Comparison of ENCODE assay signal across 33 cellular contexts in genomic region chr6:29619578-29619977, GRCh38. TPM values are rescaled to one million over a fixed set of nuclear protein-coding genes. Genes with fewer than 3 reads are reported as not detected.
"Had no signal": no experiment of that assay in that cellular context is flagged by ENCODE, and none has a peak within 500 bp of the region (broad histone marks: within the 10 kb centered on the region; RNA-seq: fewer than 3 reads in every experiment).

No MANE protein-coding gene starts in this region.

- H3K9me3 Mint-ChIP-seq: activated naive CD4-positive, alpha-beta T cell treated with anti-CD3 and anti-CD28 coated beads for 36 hours; activated naive CD8-positive, alpha-beta T cell treated with anti-CD3 and anti-CD28 coated beads for 36 hours; nephron had no signal

- H3K27me3 Mint-ChIP-seq: activated naive CD8-positive, alpha-beta T cell treated with anti-CD3 and anti-CD28 coated beads for 36 hours had no signal

- H3K36me3 ChIP-seq: ovary, prostate gland had no signal

- H3K4me1 Mint-ChIP-seq: activated naive CD8-positive, alpha-beta T cell treated with anti-CD3 and anti-CD28 coated beads for 36 hours had no signal

- FAIRE-seq: astrocyte, TTC549 had no signal

- ATAC-seq: activated CD4-positive, CD25-positive, alpha-beta regulatory T cell treated with anti-CD3 and anti-CD28 coated beads, Interleukin-2, amount 50 U/mL, for 24 hours; gastroesophageal sphincter; left ventricle myocardium superior had no signal

- DNase-seq: activated CD4-positive, alpha-beta T cell treated with anti-CD3 and anti-CD28 coated beads for 48 hours; activated CD4-positive, alpha-beta T cell treated with anti-CD3 and anti-CD28 coated beads, Interleukin-2, amount 50 U/mL, for 48 hours; activated CD8-positive, alpha-beta memory T cell treated with anti-CD3 and anti-CD28 coated beads for 24 hours; activated effector memory CD4-positive, alpha-beta T cell treated with anti-CD3 and anti-CD28 coated beads, Interleukin-2, amount 50 U/mL, for 16 hours; activated naive CD4-positive, alpha-beta T cell treated with anti-CD3 and anti-CD28 coated beads for 36 hours; activated naive CD8-positive, alpha-beta T cell treated with anti-CD3 and anti-CD28 coated beads for 36 hours; brain microvascular endothelial cell; caudate nucleus; cortex of kidney; islet precursor cell; left ventricle myocardium superior; ovary; retina; stimulated activated CD4-positive, alpha-beta T cell treated with anti-CD3 and anti-CD28 coated beads, Interleukin-15, amount 100 ng/mL, for 24 hours; stimulated activated CD4-positive, alpha-beta T cell treated with anti-CD3 and anti-CD28 coated beads, Interleukin-2, amount 100 ng/mL, for 24 hours; stimulated activated naive CD4-positive, alpha-beta T cell; T-helper 9 cell; tibial artery had no signal

- H3K9me3 ChIP-seq: gastroesophageal sphincter, ovary, prostate gland, suprapubic skin, tibial artery had no signal

- H3K4me3 Mint-ChIP-seq: activated naive CD4-positive, alpha-beta T cell treated with anti-CD3 and anti-CD28 coated beads for 36 hours; activated naive CD8-positive, alpha-beta T cell treated with anti-CD3 and anti-CD28 coated beads for 36 hours; nephron had no signal

- H3K4me3 ChIP-seq: gastroesophageal sphincter, hepatocyte, ovary, prostate gland, suprapubic skin, tibial artery had no signal

- H3K27ac Mint-ChIP-seq: activated naive CD4-positive, alpha-beta T cell treated with anti-CD3 and anti-CD28 coated beads for 36 hours; activated naive CD8-positive, alpha-beta T cell treated with anti-CD3 and anti-CD28 coated beads for 36 hours; nephron had no signal

- H3K27me3 ChIP-seq: brain microvascular endothelial cell, gastroesophageal sphincter, hepatocyte, ovary, suprapubic skin, tibial artery had no signal

- H3K4me1 ChIP-seq: gastroesophageal sphincter, prostate gland, suprapubic skin, tibial artery had no signal

- H3K36me3 Mint-ChIP-seq: activated naive CD8-positive, alpha-beta T cell treated with anti-CD3 and anti-CD28 coated beads for 36 hours had no signal

- H3K27ac ChIP-seq: brain microvascular endothelial cell, gastroesophageal sphincter, hepatocyte, ovary, prostate gland, suprapubic skin, tibial artery, VCaP had no signal

RNA-seq across cellular contexts. Expression of gene OR2H2, which starts 34.7 kb away (rescaled TPM):
- total RNA-seq: activated naive CD4-positive, alpha-beta T cell treated with anti-CD3 and anti-CD28 coated beads for 36 hours; activated naive CD8-positive, alpha-beta T cell treated with anti-CD3 and anti-CD28 coated beads for 36 hours; astrocyte; chondrocyte; epithelial cell of proximal tubule; gastroesophageal sphincter; hepatocyte; left ventricle myocardium superior; lung microvascular endothelial cell; mucosa of gallbladder; ovary; prostate gland; suprapubic skin; T-helper 1 cell treated with Interleukin-12 subunit alpha and Interleukin-12 subunit beta and Interleukin-4 antibody, amounts not matched to agents 30 ng/mL and 1 ng/mL, for 36 hours; urinary bladder had no signal
- polyA plus RNA-seq: hepatocyte, ovary, urinary bladder had no signal

RNA-seq across cellular contexts. Expression of gene MOG, which starts 37.3 kb away (rescaled TPM):
- total RNA-seq: activated naive CD4-positive, alpha-beta T cell treated with anti-CD3 and anti-CD28 coated beads for 36 hours; activated naive CD8-positive, alpha-beta T cell treated with anti-CD3 and anti-CD28 coated beads for 36 hours; astrocyte; epithelial cell of proximal tubule; gastroesophageal sphincter; hepatocyte; lung microvascular endothelial cell; mucosa of gallbladder; prostate gland; suprapubic skin; T-helper 1 cell treated with Interleukin-12 subunit alpha and Interleukin-12 subunit beta and Interleukin-4 antibody, amounts not matched to agents 30 ng/mL and 1 ng/mL, for 36 hours; urinary bladder had no signal
- polyA plus RNA-seq: hepatocyte, urinary bladder had no signal
